Comparison of ENCODE assay signal across 21 cellular contexts in the genomic region with DNA sequence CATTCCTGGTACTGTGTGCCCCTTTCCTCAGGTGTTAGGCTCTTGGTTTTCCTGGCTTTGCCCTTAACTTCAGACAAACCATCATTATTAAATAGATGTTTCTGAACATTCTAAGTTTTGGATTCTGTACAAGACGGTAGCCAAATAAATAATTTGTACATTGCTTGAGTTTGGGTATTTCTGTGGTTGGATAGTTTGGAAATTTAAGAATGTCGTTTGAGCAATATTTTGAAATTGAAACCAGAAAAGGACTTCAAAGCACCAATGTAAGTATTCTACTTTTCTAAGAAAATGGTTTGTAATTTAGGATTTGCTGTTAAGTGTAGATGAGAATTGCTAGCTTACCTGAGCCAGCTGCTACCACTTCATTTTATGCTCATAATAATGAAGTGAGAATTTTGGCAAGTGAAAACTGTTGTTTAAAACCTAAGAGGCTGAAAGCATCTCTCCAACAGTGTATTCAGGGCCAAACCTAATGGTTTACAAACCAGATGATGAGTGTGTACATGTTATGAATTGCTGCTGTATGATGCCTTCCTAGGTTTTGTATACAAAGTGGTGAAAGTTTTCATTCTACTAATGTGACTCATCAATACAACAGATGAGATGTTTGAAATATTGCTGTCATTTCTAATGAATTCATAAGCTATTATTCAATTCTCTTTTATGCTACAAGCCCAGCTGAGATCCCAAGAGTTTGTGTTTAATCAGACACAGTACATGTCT.
DNase-seq lines count a peak whose midpoint lies in the region; ATAC-seq and TF ChIP-seq lines count a peak whose summit lies in the region.
"Had no signal": no experiment of that assay in that cellular context is flagged by ENCODE, and none has a peak within 500 bp of the region (broad histone marks: within the 10 kb centered on the region; RNA-seq: fewer than 3 reads in every experiment).

No MANE protein-coding gene starts in this region.

- ATAC-seq in left ventricle myocardium superior = no peak
- ATAC-seq: natural killer cell treated with Interleukin-12 subunit alpha and Interleukin-12 subunit beta and Interleukin-15 and Interleukin-18, amount 100 ng/mL, for 72 hours; PC-3; right lobe of liver; stimulated activated naive B cell treated with anti-CD40 and anti-IgM and Interleukin-4, amounts not matched to agents 10 μg/mL and 1 μg/mL and 100 μg/mL, for 72 hours had no signal

- TF ChIP-seq CTCF in AG09319 (IDR thresholded peaks at IDR 0.05; ENCODE audit: low read depth, low read length) = no peak
- TF ChIP-seq CTCF in WI38 (IDR thresholded peaks at IDR 0.05; ENCODE audit: low read depth, low read length) = no peak
- TF ChIP-seq CTCF in fibroblast of villous mesenchyme (IDR thresholded peaks at IDR 0.05; ENCODE audit: insufficient read depth, low read depth, low read length) = no peak
- no peak for TF ChIP-seq CTCF in left ventricle myocardium inferior (IDR thresholded peaks at IDR 0.05; ENCODE audit: borderline replicate concordance)

- H3K9me3 ChIP-seq in GM23248 (ENCODE audit: low read depth) (no peaks in the 10 kb centered on the region), left ventricle myocardium inferior (replicated peaks) (peaks cover 17% of the 10 kb centered on the region)
- H3K9me3 ChIP-seq: right lobe of liver had no signal

- H3K27me3 ChIP-seq in GM23248 (replicated peaks; ENCODE audit: insufficient read depth) (no peaks in the 10 kb centered on the region), left ventricle myocardium inferior (ENCODE audit: low read depth) (no peaks in the 10 kb centered on the region)
- H3K27me3 ChIP-seq: brain microvascular endothelial cell, right lobe of liver had no signal

- intact Hi-C loops in left ventricle myocardium inferior (cut with micrococcal nuclease) = no loop called here
- intact Hi-C loops in left ventricle myocardium superior (cut with micrococcal nuclease) = no loop called here

- DNase-seq in AG09319 (ENCODE audit: extremely low read depth, low read depth) = peak; percentile 62
- DNase-seq in GM23248 = peak; percentile 69
- peak; percentile 60 for DNase-seq in fibroblast of villous mesenchyme (ENCODE audit: low read depth)
- no peak for DNase-seq in A172 (ENCODE audit: low spot score)
- no peak for DNase-seq in stimulated activated CD4-positive, alpha-beta T cell treated with anti-CD3 and anti-CD28 coated beads, Interleukin-4, amount 100 ng/mL, for 1 hour
- no peak for DNase-seq in left ventricle myocardium inferior
- no peak for DNase-seq in left ventricle myocardium superior
- DNase-seq: activated CD4-positive, alpha-beta T cell treated with anti-CD3 and anti-CD28 coated beads, Interleukin-2, amount 10 ng/mL, durations not matched to agents 24 days and 14 days; activated naive CD8-positive, alpha-beta T cell treated with anti-CD3 and anti-CD28 coated beads, Interleukin-2, amount 10 ng/mL, durations not matched to agents 7 days and 5 days; brain microvascular endothelial cell; CD8-positive, alpha-beta memory T cell; dermis blood vessel endothelial cell; NCI-H2227 treated with DMSO at 0.1 percent for 48 hours; NCI-H774; PC-3; right lobe of liver; stimulated activated naive B cell treated with anti-CD40 and anti-IgM and Interleukin-4, amounts not matched to agents 10 μg/mL and 1 μg/mL and 100 μg/mL, for 72 hours had no signal

- H3F3A ChIP-seq in GM23248 (ENCODE audit: insufficient read depth) = peaks cover 7% of the 10 kb centered on the region; the same call in 1 of the 2 replicates

- in situ Hi-C loops in GM23248 (cut with MboI) = no loop called here

- H3K36me3 ChIP-seq in GM23248 (ENCODE audit: low read depth) = no peaks in the 10 kb centered on the region
- H3K36me3 ChIP-seq in left ventricle myocardium inferior = no peaks in the 10 kb centered on the region
- H3K36me3 ChIP-seq: brain microvascular endothelial cell, right lobe of liver, thoracic aorta had no signal

- H3K9me2 ChIP-seq in GM23248 (ENCODE audit: insufficient read depth) = no peaks in the 10 kb centered on the region

- peak overlapping the region; percentile 58 for H3K4me2 ChIP-seq in GM23248 (ENCODE audit: unreplicated experiment)

- no peak overlapping the region for H3K9ac ChIP-seq in GM23248

- WGBS in GM23248 (ENCODE audit: low coverage in 1 of 2, low lambda C conversion rate in 2 of 2, missing lambda C conversion rate in 2 of 2), 2 experiments = 24% methylated on average over 2 of the region's 2 CpGs

- no peak overlapping the region; the same call in 1 of the 2 replicates for H3K27ac ChIP-seq in GM23248
- no peak overlapping the region for H3K27ac ChIP-seq in left ventricle myocardium inferior (replicated peaks)
- H3K27ac ChIP-seq: brain microvascular endothelial cell, epithelial cell of prostate, right lobe of liver, thoracic aorta had no signal

- H2AFZ ChIP-seq in GM23248 = no peak overlapping the region

- H3K79me2 ChIP-seq in GM23248 (ENCODE audit: insufficient read depth) = no peaks in the 10 kb centered on the region

- H3K4me3 ChIP-seq in GM23248 (peak overlapping the region; percentile 24; the same call in 1 of the 2 replicates), WI38 (ENCODE audit: low read depth, low read length) (peak overlapping the region; percentile 12; the same call in 1 of the 2 replicates), fibroblast of villous mesenchyme (ENCODE audit: low read depth, low read length) (no peak overlapping the region), left ventricle myocardium inferior (no peak overlapping the region)
- H3K4me3 ChIP-seq: right lobe of liver, thoracic aorta had no signal

- H4K20me1 ChIP-seq in GM23248 (ENCODE audit: insufficient read depth) = no peaks in the 10 kb centered on the region

- peaks cover 14% of the 10 kb centered on the region for H3K4me1 ChIP-seq in GM23248 (ENCODE audit: insufficient read depth)
- H3K4me1 ChIP-seq in left ventricle myocardium inferior = no peaks in the 10 kb centered on the region
- H3K4me1 ChIP-seq: right lobe of liver had no signal

Comparison
In these comparisons a context has a peak if more than half of its experiments do, and no peak if none do; other contexts are left out.
1. DNase-seq: peak in AG09319 (single experiment), GM23248 (single experiment) and fibroblast of villous mesenchyme (single experiment); none in A172 (single experiment), stimulated activated CD4-positive, alpha-beta T cell treated with anti-CD3 and anti-CD28 coated beads, Interleukin-4, amount 100 ng/mL, for 1 hour (single experiment), left ventricle myocardium inferior (single experiment) and left ventricle myocardium superior (single experiment).
2. H3K4me3 ChIP-seq: peak in GM23248 (single experiment) and WI38 (single experiment); none in fibroblast of villous mesenchyme (single experiment) and left ventricle myocardium inferior (single experiment).